In the genomic region with DNA sequence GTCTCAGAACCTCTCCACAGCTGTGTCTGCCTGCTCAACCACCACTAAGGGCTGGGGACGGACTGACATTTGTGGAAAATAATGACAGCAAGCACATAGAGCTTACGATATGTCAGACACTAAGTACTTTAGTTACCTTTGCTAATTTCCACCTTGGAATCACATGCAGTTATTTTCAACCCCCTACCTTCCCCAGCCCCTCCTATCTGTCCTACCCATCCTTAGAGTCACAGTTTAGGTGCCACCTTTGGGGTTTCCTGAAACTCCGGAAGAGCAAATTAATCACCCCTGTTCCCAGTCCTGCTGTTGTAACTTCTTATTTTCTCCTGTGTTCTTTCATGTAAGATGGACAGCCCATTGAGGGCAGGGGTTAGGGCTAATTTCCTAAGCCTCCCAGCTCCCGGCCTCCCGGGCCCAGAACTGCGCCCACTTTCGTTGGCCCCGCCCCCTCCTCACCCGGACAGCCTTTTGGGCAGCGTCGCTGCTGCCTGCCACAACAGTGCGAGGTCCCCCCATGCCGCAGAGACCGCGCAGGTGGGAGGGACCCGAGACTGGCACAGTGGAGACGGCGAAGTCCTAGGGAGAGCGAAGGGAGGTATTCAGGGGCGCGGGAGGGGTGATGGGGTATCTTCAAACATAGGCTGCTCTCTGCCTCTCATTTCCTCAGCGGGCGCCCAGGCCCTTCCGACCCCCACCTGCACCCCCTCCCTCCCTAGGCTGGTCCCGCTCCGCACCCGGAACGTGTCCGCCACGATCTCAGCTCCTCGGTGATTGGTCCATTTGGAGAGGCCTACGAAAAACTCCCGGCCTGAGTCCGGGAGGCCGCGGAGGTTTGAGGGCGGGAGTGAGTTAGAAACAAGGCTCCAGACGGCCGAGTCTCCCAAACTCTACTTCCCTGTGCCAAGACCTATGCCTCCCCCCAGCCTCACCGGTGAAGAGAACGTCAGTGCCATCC, we compare ENCODE assay signal across 1 cellular context.
TF ChIP-seq lines count a peak whose summit lies in the region.

No MANE protein-coding gene starts in this region.

TF ChIP-seq in K562, 482 proteins besides CTCF, POLR2A, EP300 and RAD21 (continued from another document and continues in another):
- TF ChIP-seq, protein P1, sequence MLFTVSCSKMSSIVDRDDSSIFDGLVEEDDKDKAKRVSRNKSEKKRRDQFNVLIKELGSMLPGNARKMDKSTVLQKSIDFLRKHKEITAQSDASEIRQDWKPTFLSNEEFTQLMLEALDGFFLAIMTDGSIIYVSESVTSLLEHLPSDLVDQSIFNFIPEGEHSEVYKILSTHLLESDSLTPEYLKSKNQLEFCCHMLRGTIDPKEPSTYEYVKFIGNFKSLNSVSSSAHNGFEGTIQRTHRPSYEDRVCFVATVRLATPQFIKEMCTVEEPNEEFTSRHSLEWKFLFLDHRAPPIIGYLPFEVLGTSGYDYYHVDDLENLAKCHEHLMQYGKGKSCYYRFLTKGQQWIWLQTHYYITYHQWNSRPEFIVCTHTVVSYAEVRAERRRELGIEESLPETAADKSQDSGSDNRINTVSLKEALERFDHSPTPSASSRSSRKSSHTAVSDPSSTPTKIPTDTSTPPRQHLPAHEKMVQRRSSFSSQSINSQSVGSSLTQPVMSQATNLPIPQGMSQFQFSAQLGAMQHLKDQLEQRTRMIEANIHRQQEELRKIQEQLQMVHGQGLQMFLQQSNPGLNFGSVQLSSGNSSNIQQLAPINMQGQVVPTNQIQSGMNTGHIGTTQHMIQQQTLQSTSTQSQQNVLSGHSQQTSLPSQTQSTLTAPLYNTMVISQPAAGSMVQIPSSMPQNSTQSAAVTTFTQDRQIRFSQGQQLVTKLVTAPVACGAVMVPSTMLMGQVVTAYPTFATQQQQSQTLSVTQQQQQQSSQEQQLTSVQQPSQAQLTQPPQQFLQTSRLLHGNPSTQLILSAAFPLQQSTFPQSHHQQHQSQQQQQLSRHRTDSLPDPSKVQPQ (CRISPR knock-in tag; IDR thresholded peaks at IDR 0.05; ENCODE audit: borderline replicate concordance), result no peak
- TF ChIP-seq ZNF232 (CRISPR knock-in tag; IDR thresholded peaks at IDR 0.05), result no peak
- TF ChIP-seq TARDBP (IDR thresholded peaks at IDR 0.05), result no peak
- no peak for TF ChIP-seq ADNP (tag; IDR thresholded peaks at IDR 0.05)
- TF ChIP-seq, protein P2, sequence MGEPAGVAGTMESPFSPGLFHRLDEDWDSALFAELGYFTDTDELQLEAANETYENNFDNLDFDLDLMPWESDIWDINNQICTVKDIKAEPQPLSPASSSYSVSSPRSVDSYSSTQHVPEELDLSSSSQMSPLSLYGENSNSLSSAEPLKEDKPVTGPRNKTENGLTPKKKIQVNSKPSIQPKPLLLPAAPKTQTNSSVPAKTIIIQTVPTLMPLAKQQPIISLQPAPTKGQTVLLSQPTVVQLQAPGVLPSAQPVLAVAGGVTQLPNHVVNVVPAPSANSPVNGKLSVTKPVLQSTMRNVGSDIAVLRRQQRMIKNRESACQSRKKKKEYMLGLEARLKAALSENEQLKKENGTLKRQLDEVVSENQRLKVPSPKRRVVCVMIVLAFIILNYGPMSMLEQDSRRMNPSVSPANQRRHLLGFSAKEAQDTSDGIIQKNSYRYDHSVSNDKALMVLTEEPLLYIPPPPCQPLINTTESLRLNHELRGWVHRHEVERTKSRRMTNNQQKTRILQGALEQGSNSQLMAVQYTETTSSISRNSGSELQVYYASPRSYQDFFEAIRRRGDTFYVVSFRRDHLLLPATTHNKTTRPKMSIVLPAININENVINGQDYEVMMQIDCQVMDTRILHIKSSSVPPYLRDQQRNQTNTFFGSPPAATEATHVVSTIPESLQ (CRISPR knock-in tag; IDR thresholded peaks at IDR 0.05), result no peak
- TF ChIP-seq HNRNPUL1 (IDR thresholded peaks at IDR 0.05; ENCODE audit: low read length), result no peak
- TF ChIP-seq KAT8 (IDR thresholded peaks at IDR 0.05; ENCODE audit: low read depth), result no peak
- no peak for TF ChIP-seq CXXC5 (CRISPR knock-in tag; IDR thresholded peaks at IDR 0.05)
- TF ChIP-seq BCOR (IDR thresholded peaks at IDR 0.05), result no peak
- TF ChIP-seq, protein P3, sequence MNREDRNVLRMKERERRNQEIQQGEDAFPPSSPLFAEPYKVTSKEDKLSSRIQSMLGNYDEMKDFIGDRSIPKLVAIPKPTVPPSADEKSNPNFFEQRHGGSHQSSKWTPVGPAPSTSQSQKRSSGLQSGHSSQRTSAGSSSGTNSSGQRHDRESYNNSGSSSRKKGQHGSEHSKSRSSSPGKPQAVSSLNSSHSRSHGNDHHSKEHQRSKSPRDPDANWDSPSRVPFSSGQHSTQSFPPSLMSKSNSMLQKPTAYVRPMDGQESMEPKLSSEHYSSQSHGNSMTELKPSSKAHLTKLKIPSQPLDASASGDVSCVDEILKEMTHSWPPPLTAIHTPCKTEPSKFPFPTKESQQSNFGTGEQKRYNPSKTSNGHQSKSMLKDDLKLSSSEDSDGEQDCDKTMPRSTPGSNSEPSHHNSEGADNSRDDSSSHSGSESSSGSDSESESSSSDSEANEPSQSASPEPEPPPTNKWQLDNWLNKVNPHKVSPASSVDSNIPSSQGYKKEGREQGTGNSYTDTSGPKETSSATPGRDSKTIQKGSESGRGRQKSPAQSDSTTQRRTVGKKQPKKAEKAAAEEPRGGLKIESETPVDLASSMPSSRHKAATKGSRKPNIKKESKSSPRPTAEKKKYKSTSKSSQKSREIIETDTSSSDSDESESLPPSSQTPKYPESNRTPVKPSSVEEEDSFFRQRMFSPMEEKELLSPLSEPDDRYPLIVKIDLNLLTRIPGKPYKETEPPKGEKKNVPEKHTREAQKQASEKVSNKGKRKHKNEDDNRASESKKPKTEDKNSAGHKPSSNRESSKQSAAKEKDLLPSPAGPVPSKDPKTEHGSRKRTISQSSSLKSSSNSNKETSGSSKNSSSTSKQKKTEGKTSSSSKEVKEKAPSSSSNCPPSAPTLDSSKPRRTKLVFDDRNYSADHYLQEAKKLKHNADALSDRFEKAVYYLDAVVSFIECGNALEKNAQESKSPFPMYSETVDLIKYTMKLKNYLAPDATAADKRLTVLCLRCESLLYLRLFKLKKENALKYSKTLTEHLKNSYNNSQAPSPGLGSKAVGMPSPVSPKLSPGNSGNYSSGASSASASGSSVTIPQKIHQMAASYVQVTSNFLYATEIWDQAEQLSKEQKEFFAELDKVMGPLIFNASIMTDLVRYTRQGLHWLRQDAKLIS (CRISPR knock-in tag; IDR thresholded peaks at IDR 0.05), result no peak
- no peak for TF ChIP-seq CCAR2 (IDR thresholded peaks at IDR 0.05; ENCODE audit: low read depth, low read length)
- TF ChIP-seq LCOR (CRISPR knock-in tag; IDR thresholded peaks at IDR 0.05), result no peak
- no peak for TF ChIP-seq ELF2 (CRISPR knock-in tag; IDR thresholded peaks at IDR 0.05)
- TF ChIP-seq, protein P4, sequence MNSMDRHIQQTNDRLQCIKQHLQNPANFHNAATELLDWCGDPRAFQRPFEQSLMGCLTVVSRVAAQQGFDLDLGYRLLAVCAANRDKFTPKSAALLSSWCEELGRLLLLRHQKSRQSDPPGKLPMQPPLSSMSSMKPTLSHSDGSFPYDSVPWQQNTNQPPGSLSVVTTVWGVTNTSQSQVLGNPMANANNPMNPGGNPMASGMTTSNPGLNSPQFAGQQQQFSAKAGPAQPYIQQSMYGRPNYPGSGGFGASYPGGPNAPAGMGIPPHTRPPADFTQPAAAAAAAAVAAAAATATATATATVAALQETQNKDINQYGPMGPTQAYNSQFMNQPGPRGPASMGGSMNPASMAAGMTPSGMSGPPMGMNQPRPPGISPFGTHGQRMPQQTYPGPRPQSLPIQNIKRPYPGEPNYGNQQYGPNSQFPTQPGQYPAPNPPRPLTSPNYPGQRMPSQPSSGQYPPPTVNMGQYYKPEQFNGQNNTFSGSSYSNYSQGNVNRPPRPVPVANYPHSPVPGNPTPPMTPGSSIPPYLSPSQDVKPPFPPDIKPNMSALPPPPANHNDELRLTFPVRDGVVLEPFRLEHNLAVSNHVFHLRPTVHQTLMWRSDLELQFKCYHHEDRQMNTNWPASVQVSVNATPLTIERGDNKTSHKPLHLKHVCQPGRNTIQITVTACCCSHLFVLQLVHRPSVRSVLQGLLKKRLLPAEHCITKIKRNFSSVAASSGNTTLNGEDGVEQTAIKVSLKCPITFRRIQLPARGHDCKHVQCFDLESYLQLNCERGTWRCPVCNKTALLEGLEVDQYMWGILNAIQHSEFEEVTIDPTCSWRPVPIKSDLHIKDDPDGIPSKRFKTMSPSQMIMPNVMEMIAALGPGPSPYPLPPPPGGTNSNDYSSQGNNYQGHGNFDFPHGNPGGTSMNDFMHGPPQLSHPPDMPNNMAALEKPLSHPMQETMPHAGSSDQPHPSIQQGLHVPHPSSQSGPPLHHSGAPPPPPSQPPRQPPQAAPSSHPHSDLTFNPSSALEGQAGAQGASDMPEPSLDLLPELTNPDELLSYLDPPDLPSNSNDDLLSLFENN (IDR thresholded peaks at IDR 0.05; ENCODE audit: low read depth in 2 of 2, low read length in 2 of 2), result no peak
- TF ChIP-seq ZNF384 (IDR thresholded peaks at IDR 0.05; ENCODE audit: low read depth, low read length), result no peak
- TF ChIP-seq OTX1 (CRISPR knock-in tag; IDR thresholded peaks at IDR 0.05), result no peak
- no peak for TF ChIP-seq JUNB (CRISPR knock-in tag; conservative IDR thresholded peaks at IDR 0.05)
- no peak for TF ChIP-seq MXI1 (IDR thresholded peaks at IDR 0.05; ENCODE audit: low read depth, low read length)
- TF ChIP-seq, protein P5, sequence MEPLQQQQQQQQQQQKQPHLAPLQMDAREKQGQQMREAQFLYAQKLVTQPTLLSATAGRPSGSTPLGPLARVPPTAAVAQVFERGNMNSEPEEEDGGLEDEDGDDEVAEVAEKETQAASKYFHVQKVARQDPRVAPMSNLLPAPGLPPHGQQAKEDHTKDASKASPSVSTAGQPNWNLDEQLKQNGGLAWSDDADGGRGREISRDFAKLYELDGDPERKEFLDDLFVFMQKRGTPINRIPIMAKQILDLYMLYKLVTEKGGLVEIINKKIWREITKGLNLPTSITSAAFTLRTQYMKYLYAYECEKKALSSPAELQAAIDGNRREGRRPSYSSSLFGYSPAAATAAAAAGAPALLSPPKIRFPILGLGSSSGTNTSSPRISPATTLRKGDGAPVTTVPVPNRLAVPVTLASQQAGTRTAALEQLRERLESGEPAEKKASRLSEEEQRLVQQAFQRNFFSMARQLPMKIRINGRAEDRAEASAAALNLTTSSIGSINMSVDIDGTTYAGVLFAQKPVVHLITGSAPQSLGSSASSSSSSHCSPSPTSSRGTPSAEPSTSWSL (CRISPR knock-in tag; IDR thresholded peaks at IDR 0.05; ENCODE audit: borderline replicate concordance), result 0 out of 2 replicates have a peak, but pooled peaks have one; percentile 24
- TF ChIP-seq SETDB1 (IDR thresholded peaks at IDR 0.05; ENCODE audit: low read length), result no peak
- TF ChIP-seq, protein P6, sequence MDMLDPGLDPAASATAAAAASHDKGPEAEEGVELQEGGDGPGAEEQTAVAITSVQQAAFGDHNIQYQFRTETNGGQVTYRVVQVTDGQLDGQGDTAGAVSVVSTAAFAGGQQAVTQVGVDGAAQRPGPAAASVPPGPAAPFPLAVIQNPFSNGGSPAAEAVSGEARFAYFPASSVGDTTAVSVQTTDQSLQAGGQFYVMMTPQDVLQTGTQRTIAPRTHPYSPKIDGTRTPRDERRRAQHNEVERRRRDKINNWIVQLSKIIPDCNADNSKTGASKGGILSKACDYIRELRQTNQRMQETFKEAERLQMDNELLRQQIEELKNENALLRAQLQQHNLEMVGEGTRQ (CRISPR knock-in tag; IDR thresholded peaks at IDR 0.05), result no peak
- TF ChIP-seq ZNF699 (CRISPR knock-in tag; IDR thresholded peaks at IDR 0.05; ENCODE audit: insufficient replicate concordance), result no peak
- 0 out of 2 replicates have a peak, but pooled peaks have one; percentile 43 for TF ChIP-seq ZNF431 (CRISPR knock-in tag; IDR thresholded peaks at IDR 0.05)
- no peak for TF ChIP-seq BMI1 (IDR thresholded peaks at IDR 0.05; ENCODE audit: low read length)
- peak; percentile 74; the same call in 1 of the 2 replicates for TF ChIP-seq ELF4 (CRISPR knock-in tag; IDR thresholded peaks at IDR 0.05)
- TF ChIP-seq ZNF79 (CRISPR knock-in tag; IDR thresholded peaks at IDR 0.05; ENCODE audit: low read depth), result 0 out of 2 replicates have a peak, but pooled peaks have one; percentile 21
- TF ChIP-seq MCM5 (IDR thresholded peaks at IDR 0.05; ENCODE audit: low read depth), result no peak
- peak; percentile 2 for TF ChIP-seq RBM39 (optimal IDR thresholded peaks at IDR 0.05; ENCODE audit: low read depth, low read length)
- TF ChIP-seq SUPT5H (IDR thresholded peaks at IDR 0.05), result peak; percentile 38; the same call in 1 of the 2 replicates
- no peak for TF ChIP-seq JUND (IDR thresholded peaks at IDR 0.05; ENCODE audit: borderline replicate concordance, low read depth, low read length)
- no peak for TF ChIP-seq JUND (tag; IDR thresholded peaks at IDR 0.05; ENCODE audit: borderline replicate concordance, low read depth, low read length)
- TF ChIP-seq KLF6 (CRISPR knock-in tag; IDR thresholded peaks at IDR 0.05; ENCODE audit: borderline replicate concordance), result 0 out of 2 replicates have a peak, but pooled peaks have one; percentile 2
- TF ChIP-seq, protein P7, sequence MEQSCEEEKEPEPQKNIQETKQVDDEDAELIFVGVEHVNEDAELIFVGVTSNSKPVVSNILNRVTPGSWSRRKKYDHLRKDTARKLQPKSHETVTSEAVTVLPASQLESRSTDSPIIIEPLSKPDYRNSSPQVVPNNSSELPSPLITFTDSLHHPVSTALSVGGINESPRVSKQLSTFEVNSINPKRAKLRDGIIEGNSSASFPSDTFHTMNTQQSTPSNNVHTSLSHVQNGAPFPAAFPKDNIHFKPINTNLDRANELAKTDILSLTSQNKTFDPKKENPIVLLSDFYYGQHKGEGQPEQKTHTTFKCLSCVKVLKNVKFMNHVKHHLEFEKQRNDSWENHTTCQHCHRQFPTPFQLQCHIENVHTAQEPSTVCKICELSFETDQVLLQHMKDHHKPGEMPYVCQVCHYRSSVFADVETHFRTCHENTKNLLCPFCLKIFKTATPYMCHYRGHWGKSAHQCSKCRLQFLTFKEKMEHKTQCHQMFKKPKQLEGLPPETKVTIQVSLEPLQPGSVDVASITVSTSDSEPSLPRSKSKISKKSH (CRISPR knock-in tag; IDR thresholded peaks at IDR 0.05), result no peak
- TF ChIP-seq HDAC1 (IDR thresholded peaks at IDR 0.05), result peak in 1 of 2 experiments; percentile 6; a peak in 1 of 4 replicates
- no peak for TF ChIP-seq ZNF133 (CRISPR knock-in tag; IDR thresholded peaks at IDR 0.05)
- no peak for TF ChIP-seq NCOA6 (IDR thresholded peaks at IDR 0.05)
- TF ChIP-seq NFE2L1 (tag; IDR thresholded peaks at IDR 0.05; ENCODE audit: borderline replicate concordance, low read depth), result no peak
- TF ChIP-seq, protein P8, sequence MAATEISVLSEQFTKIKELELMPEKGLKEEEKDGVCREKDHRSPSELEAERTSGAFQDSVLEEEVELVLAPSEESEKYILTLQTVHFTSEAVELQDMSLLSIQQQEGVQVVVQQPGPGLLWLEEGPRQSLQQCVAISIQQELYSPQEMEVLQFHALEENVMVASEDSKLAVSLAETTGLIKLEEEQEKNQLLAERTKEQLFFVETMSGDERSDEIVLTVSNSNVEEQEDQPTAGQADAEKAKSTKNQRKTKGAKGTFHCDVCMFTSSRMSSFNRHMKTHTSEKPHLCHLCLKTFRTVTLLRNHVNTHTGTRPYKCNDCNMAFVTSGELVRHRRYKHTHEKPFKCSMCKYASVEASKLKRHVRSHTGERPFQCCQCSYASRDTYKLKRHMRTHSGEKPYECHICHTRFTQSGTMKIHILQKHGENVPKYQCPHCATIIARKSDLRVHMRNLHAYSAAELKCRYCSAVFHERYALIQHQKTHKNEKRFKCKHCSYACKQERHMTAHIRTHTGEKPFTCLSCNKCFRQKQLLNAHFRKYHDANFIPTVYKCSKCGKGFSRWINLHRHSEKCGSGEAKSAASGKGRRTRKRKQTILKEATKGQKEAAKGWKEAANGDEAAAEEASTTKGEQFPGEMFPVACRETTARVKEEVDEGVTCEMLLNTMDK (IDR thresholded peaks at IDR 0.05; ENCODE audit: borderline replicate concordance, insufficient read depth, low read depth, low read length, poor library complexity, severe bottlenecking), result no peak
- TF ChIP-seq KDM5B (IDR thresholded peaks at IDR 0.05; ENCODE audit: insufficient replicate concordance, low read depth, low read length), result peak; percentile 6
- TF ChIP-seq NFYB (IDR thresholded peaks at IDR 0.05; ENCODE audit: extremely low read depth, insufficient read length), result no peak
- TF ChIP-seq BRF1 (IDR thresholded peaks at IDR 0.05; ENCODE audit: borderline replicate concordance, extremely low read depth, insufficient read length), result no peak
